Comparison of ENCODE assay signal across 8 cellular contexts in the genomic region with DNA sequence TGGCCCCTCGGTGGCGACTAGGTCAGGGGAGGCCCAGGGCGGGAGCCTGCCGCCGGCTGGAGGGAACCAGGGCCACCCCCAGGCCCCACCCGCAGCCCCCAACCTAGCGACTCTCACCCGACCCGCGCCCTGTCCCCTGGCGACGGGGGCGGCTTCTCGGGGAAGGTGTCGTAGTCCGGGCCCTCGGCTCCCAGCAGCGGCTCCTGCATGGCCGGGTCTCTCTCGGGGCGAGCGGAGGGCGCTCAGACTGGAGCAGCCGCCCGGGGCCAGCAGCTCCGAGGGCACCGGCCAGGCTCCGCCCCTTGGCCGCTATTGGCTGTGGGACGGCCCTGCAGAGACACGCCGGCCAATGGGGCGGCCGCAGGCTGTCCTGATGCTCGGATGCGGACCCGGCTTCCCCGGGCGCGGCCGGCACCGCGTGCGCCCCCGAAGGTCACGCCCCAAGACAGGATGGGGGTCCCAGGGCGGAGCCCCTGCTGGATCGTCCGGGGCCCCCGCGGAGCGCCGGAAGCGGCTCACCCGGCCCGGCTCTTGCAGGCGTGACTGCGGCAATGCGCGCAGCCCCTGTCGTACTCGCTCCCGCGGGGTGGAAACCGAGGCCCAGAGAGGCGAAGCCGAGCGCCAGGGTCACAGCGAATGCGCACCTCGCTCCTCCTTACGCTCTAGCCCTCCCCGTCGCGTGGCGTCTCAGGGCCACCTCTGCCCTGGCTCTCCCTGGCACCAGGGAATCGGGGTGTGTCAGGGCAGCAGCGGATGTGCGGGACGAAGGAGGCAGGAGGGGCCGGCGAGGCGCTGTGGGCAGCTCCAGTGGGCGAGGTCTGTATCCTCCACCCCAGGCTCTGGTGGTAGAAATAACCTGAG. TPM values are rescaled to one million over a fixed set of nuclear protein-coding genes. Genes with fewer than 3 reads are reported as not detected.
DNase-seq lines count a peak whose midpoint lies in the region; ATAC-seq, FAIRE-seq and TF ChIP-seq lines count a peak whose summit lies in the region.

A gene with protein sequence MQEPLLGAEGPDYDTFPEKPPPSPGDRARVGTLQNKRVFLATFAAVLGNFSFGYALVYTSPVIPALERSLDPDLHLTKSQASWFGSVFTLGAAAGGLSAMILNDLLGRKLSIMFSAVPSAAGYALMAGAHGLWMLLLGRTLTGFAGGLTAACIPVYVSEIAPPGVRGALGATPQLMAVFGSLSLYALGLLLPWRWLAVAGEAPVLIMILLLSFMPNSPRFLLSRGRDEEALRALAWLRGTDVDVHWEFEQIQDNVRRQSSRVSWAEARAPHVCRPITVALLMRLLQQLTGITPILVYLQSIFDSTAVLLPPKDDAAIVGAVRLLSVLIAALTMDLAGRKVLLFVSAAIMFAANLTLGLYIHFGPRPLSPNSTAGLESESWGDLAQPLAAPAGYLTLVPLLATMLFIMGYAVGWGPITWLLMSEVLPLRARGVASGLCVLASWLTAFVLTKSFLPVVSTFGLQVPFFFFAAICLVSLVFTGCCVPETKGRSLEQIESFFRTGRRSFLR (minus strand): TSS at position 249 of the 861 bp plus-strand sequence. CDS start 40 bp downstream, at position 209.

- DNase-seq in GM12892 (ENCODE audit: insufficient read length) (peak; percentile 98), NCI-H1105 (lab: John Stamatoyannopoulos, UW) (peak; percentile 81), T-helper 17 cell (peak; percentile 61 to 83 (median 76)), amygdala (lab: John Stamatoyannopoulos, UW) (peak; percentile 35 to 93 (median 73)), left ventricle myocardium superior (peak; percentile 94), prostate gland (ENCODE audit: low spot score) (peak; percentile 76), upper lobe of right lung (peak; percentile 93)

- TF ChIP-seq POLR2A in GM12892 (IDR thresholded peaks at IDR 0.05; ENCODE audit: low read depth, low read length) (peak; percentile 79), prostate gland (IDR thresholded peaks at IDR 0.05) (no peak)

- H3K27me3 ChIP-seq in prostate gland (replicated peaks; ENCODE audit: insufficient read depth) (no peaks in the 10 kb centered on the region), upper lobe of right lung (no peaks in the 10 kb centered on the region)

- H3K27ac ChIP-seq in prostate gland: no peak within 1 kb of the TSS
- peak within 1 kb of the TSS; percentile 71 for H3K27ac ChIP-seq in upper lobe of right lung

- H3K36me3 ChIP-seq in prostate gland (no peaks in the 10 kb centered on the region), upper lobe of right lung (no peaks in the 10 kb centered on the region)

- peak within 1 kb of the TSS; percentile 85 for H3K4me3 Mint-ChIP-seq in T-helper 17 cell

- H3K4me1 ChIP-seq in prostate gland (replicated peaks): no peaks in the 10 kb centered on the region
- peaks cover 19% of the 10 kb centered on the region for H3K4me1 ChIP-seq in upper lobe of right lung

- no peaks in the 10 kb centered on the region for H3K36me3 Mint-ChIP-seq in T-helper 17 cell (ENCODE audit: low read depth)

- ATAC-seq in HG02642 (IDR thresholded peaks at IDR 0.05; ENCODE audit: poor library complexity, unreplicated experiment) (peak; percentile 91), T-helper 17 cell (peak; percentile 98), left ventricle myocardium superior (peak; percentile 99), upper lobe of right lung (peak; percentile 96)

- under 1% methylated on average over 70 of the region's 84 CpGs for WGBS in prostate gland

- peaks cover 13% of the 10 kb centered on the region for H3K27me3 Mint-ChIP-seq in T-helper 17 cell

- TF ChIP-seq CTCF in prostate gland (IDR thresholded peaks at IDR 0.05) (no peak), upper lobe of right lung (IDR thresholded peaks at IDR 0.05) (no peak)

- H3K9me3 ChIP-seq in T-helper 17 cell (ENCODE audit: control insufficient read depth, low read length, poor library complexity, severe bottlenecking) (no peaks in the 10 kb centered on the region), prostate gland (no peaks in the 10 kb centered on the region), upper lobe of right lung (no peaks in the 10 kb centered on the region)

- H3K27ac Mint-ChIP-seq in T-helper 17 cell: no peak within 1 kb of the TSS

- H3K4me3 ChIP-seq in prostate gland: peak within 1 kb of the TSS; percentile 23 to 28
- peak within 1 kb of the TSS; percentile 68 for H3K4me3 ChIP-seq in upper lobe of right lung

- FAIRE-seq in GM12892 (lab: Jason Lieb, UNC): peak; percentile 97

- peaks cover 6% of the 10 kb centered on the region for H3K4me1 Mint-ChIP-seq in T-helper 17 cell

- intact Hi-C loops in left ventricle myocardium superior (cut with micrococcal nuclease): no loop called here
- intact Hi-C loops in prostate gland (cut with DNase I): no loop called here
- intact Hi-C loops in upper lobe of right lung (cut with DNase I): no loop called here

RNA-seq across cellular contexts. Expression of the gene that starts here (rescaled TPM):
- polyA plus RNA-seq in GM12892 (2012; ENCODE audit: missing spikeins): 8.8 TPM
- 1 to 10 TPM; 1.5 to 3.4 TPM for total RNA-seq in T-helper 17 cell
- 2.4 TPM for total RNA-seq in left ventricle myocardium superior
- total RNA-seq in prostate gland: 1 to 10 TPM in 1 of 2 donors, under 1 TPM in 1; 0.77 to 3.4 TPM
- 11.4 TPM for total RNA-seq in upper lobe of right lung
